ENCODE assay signal across 1 cellular context in genomic region chr2:55693181-55694125, GRCh38.
TF ChIP-seq lines count a peak whose summit lies in the region.

Gene PNPT1 (minus strand): TSS chr2:55693844. CDS start chr2:55693823, 21 bp downstream.

TF ChIP-seq in K562, 482 proteins besides CTCF, POLR2A, EP300 and RAD21 (continued from another document and continues in another):
- peak; percentile 88 for TF ChIP-seq CEBPB (tag; IDR thresholded peaks at IDR 0.05)
- TF ChIP-seq NEUROD1 (IDR thresholded peaks at IDR 0.05; ENCODE audit: borderline replicate concordance, low read depth, low read length, partially characterized antibody), result peak; percentile 80
- peak; percentile 87 for TF ChIP-seq ETS1 (conservative IDR thresholded peaks at IDR 0.05; ENCODE audit: control insufficient read depth, low read depth, low read length)
- TF ChIP-seq CEBPG (CRISPR knock-in tag; IDR thresholded peaks at IDR 0.05), result peak; percentile 35; the same call in 1 of the 2 replicates
- TF ChIP-seq CEBPG (tag; conservative IDR thresholded peaks at IDR 0.05 in 1 of 2, IDR thresholded peaks at IDR 0.05 in 1 of 2), result peak; percentile 62 to 81
- peak; percentile 71 for TF ChIP-seq PHF20 (IDR thresholded peaks at IDR 0.05; ENCODE audit: partially characterized antibody)
- TF ChIP-seq YY1 (IDR thresholded peaks at IDR 0.05; ENCODE audit: borderline replicate concordance in 1 of 3, control insufficient read depth in 1 of 3, extremely low read depth in 1 of 3, insufficient read depth in 3 of 3, insufficient read length in 1 of 3, insufficient replicate concordance in 2 of 3, low read depth in 1 of 3, low read length in 2 of 3), result peak; percentile 95 to 99 (median 98)
- no peak for TF ChIP-seq ZNF311 (CRISPR knock-in tag; IDR thresholded peaks at IDR 0.05)
- no peak for TF ChIP-seq DACH1 (IDR thresholded peaks at IDR 0.05; ENCODE audit: partially characterized antibody)
- peak; percentile 70 for TF ChIP-seq POLR2B (IDR thresholded peaks at IDR 0.05; ENCODE audit: low read depth, partially characterized antibody)
- TF ChIP-seq OTX1 (CRISPR knock-in tag; IDR thresholded peaks at IDR 0.05), result no peak
- peak; percentile 93 for TF ChIP-seq MGA (IDR thresholded peaks at IDR 0.05)
- TF ChIP-seq MEF2A (IDR thresholded peaks at IDR 0.05; ENCODE audit: control insufficient read depth, low read depth, low read length), result no peak
- TF ChIP-seq ZNF592 (IDR thresholded peaks at IDR 0.05), result peak; percentile 71; the same call in 1 of the 2 replicates
- TF ChIP-seq TCF3 (CRISPR knock-in tag; IDR thresholded peaks at IDR 0.05), result peak; percentile 30; the same call in 1 of the 2 replicates
- 0 out of 2 replicates have a peak, but pooled peaks have one; percentile 32 for TF ChIP-seq HMBOX1 (IDR thresholded peaks at IDR 0.05)
- peak; percentile 85 for TF ChIP-seq POLR2AphosphoS5 (IDR thresholded peaks at IDR 0.05; ENCODE audit: control insufficient read depth, insufficient read depth, low read depth, low read length)
- TF ChIP-seq FOS (IDR thresholded peaks at IDR 0.05; ENCODE audit: extremely low read depth, insufficient read length), result peak; percentile 42
- TF ChIP-seq MTA3 (IDR thresholded peaks at IDR 0.05; ENCODE audit: borderline replicate concordance), result peak; percentile 99
- 0 out of 2 replicates have a peak, but pooled peaks have one; percentile 16 for TF ChIP-seq KLF1 (tag; IDR thresholded peaks at IDR 0.05)
- peak; percentile 67 for TF ChIP-seq NFRKB (IDR thresholded peaks at IDR 0.05; ENCODE audit: low read depth)
- peak; percentile 57; the same call in 1 of the 2 replicates for TF ChIP-seq FOXP1 (CRISPR knock-in tag; IDR thresholded peaks at IDR 0.05)
- TF ChIP-seq KLF16 (IDR thresholded peaks at IDR 0.05), result peak; percentile 79; the same call in 1 of the 2 replicates
- peak; percentile 98 to 99 for TF ChIP-seq MNT (conservative IDR thresholded peaks at IDR 0.05)
- no peak for TF ChIP-seq ADNP (tag; IDR thresholded peaks at IDR 0.05)
- TF ChIP-seq ESRRA (IDR thresholded peaks at IDR 0.05; ENCODE audit: borderline replicate concordance, low read depth), result peak; percentile 61; the same call in 1 of the 2 replicates
- peak; percentile 96 for TF ChIP-seq POLR2G (IDR thresholded peaks at IDR 0.05; ENCODE audit: low read depth, low read length)
- peak; percentile 61; the same call in 1 of the 2 replicates for TF ChIP-seq RNF2 (IDR thresholded peaks at IDR 0.05)
- peak; percentile 65; the same call in 1 of the 2 replicates for TF ChIP-seq TOE1 (IDR thresholded peaks at IDR 0.05; ENCODE audit: borderline replicate concordance)
- TF ChIP-seq TOE1 (CRISPR knock-in tag; IDR thresholded peaks at IDR 0.05; ENCODE audit: borderline replicate concordance, low read depth), result 0 out of 2 replicates have a peak, but pooled peaks have one; percentile 46
- TF ChIP-seq C11orf30 (IDR thresholded peaks at IDR 0.05; ENCODE audit: low read depth), result peak; percentile 88
- TF ChIP-seq GATAD2B (IDR thresholded peaks at IDR 0.05; ENCODE audit: borderline replicate concordance), result 0 out of 2 replicates have a peak, but pooled peaks have one; percentile 28
- no peak for TF ChIP-seq PHB (CRISPR knock-in tag; IDR thresholded peaks at IDR 0.05)
